8 cellular contexts compared by ENCODE assay signal in the genomic region with DNA sequence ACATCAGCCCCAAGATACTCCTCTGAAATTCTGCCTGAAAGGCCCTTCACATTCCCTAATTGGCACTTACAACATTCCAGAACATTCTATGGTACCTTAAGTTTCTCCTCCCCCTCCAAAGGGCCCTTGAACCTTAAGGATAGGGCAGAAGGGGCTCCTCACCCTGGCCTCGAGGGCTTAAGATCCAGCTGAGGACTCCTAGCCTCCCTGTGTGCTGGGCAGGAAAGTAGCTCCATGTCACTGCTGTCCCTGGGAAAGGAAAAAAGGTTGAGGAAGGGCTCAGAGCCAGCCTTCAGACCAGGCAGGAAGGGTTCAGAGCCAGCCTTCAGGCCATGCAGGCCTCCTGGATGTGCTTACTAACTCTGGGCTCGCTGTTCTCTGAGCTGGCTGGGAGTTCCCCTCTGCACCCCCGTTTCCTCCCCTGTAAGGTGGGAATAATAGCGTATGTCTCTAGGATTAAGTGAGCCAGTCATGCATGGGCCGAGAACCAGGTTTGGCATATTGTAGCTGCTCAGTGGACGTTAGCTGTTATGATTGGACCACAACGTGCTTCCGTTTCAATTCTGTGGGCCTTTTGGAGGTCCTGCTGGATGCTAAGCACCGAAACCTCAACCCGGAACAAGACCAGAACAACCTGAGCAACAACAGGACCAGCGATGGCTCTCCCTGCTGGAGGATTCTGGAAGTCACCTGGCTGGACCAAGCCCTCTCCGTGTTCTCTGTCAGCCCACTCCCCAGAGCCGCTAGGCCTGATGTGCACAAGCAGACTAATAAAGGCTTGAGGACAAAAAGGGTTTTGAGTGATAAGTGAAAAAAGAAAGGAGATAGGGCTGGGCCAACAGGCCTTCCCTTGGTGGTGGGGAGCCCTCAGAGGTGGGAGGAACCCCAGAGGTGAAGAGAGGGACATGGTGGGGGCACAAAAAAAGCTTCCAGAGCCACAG. TPM values are rescaled to one million over a fixed set of nuclear protein-coding genes. Genes with fewer than 3 reads are reported as not detected.
DNase-seq lines count a peak whose midpoint lies in the region; ATAC-seq and TF ChIP-seq lines count a peak whose summit lies in the region.

No MANE protein-coding gene starts in this region.

- no peaks in the 10 kb centered on the region for H3K36me3 ChIP-seq in Karpas-422 (ENCODE audit: insufficient read depth, low read length)

- no peaks in the 10 kb centered on the region for H4K20me1 ChIP-seq in Karpas-422 (ENCODE audit: insufficient read depth, low read depth, low read length)

- peak overlapping the region; percentile 91 for H3K27ac ChIP-seq in Karpas-422 (ENCODE audit: low read length)
- H3K27ac ChIP-seq in dorsolateral prefrontal cortex, result peak overlapping the region in 14 of 59 donors; percentile 14 to 96 (median 38)

- H3K27me3 ChIP-seq in Karpas-422 (ENCODE audit: low read length) (no peaks in the 10 kb centered on the region), dorsolateral prefrontal cortex (peaks cover 0 to 30% (median 9%) of the 10 kb centered on the region in 45 donors)

- peaks cover 31% of the 10 kb centered on the region for H3K27me3 Mint-ChIP-seq in activated CD4-positive, alpha-beta T cell treated with anti-CD3 and anti-CD28 coated beads, Interleukin-2, amount 10 ng/mL, durations not matched to agents 24 days and 14 days

- no peak overlapping the region for H3K27ac Mint-ChIP-seq in activated CD4-positive, alpha-beta T cell treated with anti-CD3 and anti-CD28 coated beads, Interleukin-2, amount 10 ng/mL, durations not matched to agents 24 days and 14 days

- H3K9ac ChIP-seq in Karpas-422 (ENCODE audit: low read length), result peak overlapping the region; percentile 86

- peak overlapping the region; percentile 22; the same call in 1 of the 2 replicates for H2AFZ ChIP-seq in Karpas-422 (ENCODE audit: low read length)

- no peaks in the 10 kb centered on the region for H3K79me2 ChIP-seq in Karpas-422 (ENCODE audit: low read length)

- ATAC-seq in GM21786 (IDR thresholded peaks at IDR 0.05; ENCODE audit: unreplicated experiment), result peak; percentile 39

- H3K4me3 ChIP-seq in Karpas-422 (ENCODE audit: low read length) (peak overlapping the region; percentile 76), fibroblast of pulmonary artery (replicated peaks; ENCODE audit: low read depth, low read length) (no peak overlapping the region), dorsolateral prefrontal cortex (peak overlapping the region in 5 of 59 donors; percentile 50 to 68 (median 57))

- peaks cover 13% of the 10 kb centered on the region for H3K4me1 Mint-ChIP-seq in activated CD4-positive, alpha-beta T cell treated with anti-CD3 and anti-CD28 coated beads, Interleukin-2, amount 10 ng/mL, durations not matched to agents 24 days and 14 days

- H3K4me2 ChIP-seq in Karpas-422 (ENCODE audit: low read depth, low read length, poor library complexity, severe bottlenecking), result peak overlapping the region; percentile 95

- H3K9me2 ChIP-seq in Karpas-422 (replicated peaks; ENCODE audit: insufficient read depth, low read length), result no peaks in the 10 kb centered on the region

- H3K36me3 Mint-ChIP-seq in activated CD4-positive, alpha-beta T cell treated with anti-CD3 and anti-CD28 coated beads, Interleukin-2, amount 10 ng/mL, durations not matched to agents 24 days and 14 days (ENCODE audit: low read depth), result no peaks in the 10 kb centered on the region

- no peaks in the 10 kb centered on the region for H3K9me3 Mint-ChIP-seq in activated CD4-positive, alpha-beta T cell treated with anti-CD3 and anti-CD28 coated beads, Interleukin-2, amount 10 ng/mL, durations not matched to agents 24 days and 14 days

- DNase-seq in activated CD4-positive, alpha-beta T cell treated with anti-CD3 and anti-CD28 coated beads, Interleukin-2, amount 10 ng/mL, durations not matched to agents 24 days and 14 days, result no peak
- no peak for DNase-seq in activated CD4-positive, alpha-beta T cell treated with anti-CD3 and anti-CD28 coated beads for 4 hours
- DNase-seq in Karpas-422, result peak; percentile 94
- no peak for DNase-seq in fibroblast of pulmonary artery (ENCODE audit: low read depth)
- no peak for DNase-seq in NCI-H446 (lab: John Stamatoyannopoulos, UW)
- DNase-seq in globus pallidus (ENCODE audit: low spot score), result no peak
- no peak for DNase-seq in dorsolateral prefrontal cortex

- no peaks in the 10 kb centered on the region for H3K9me3 ChIP-seq in Karpas-422 (ENCODE audit: low read length)

- H3K4me3 Mint-ChIP-seq in activated CD4-positive, alpha-beta T cell treated with anti-CD3 and anti-CD28 coated beads, Interleukin-2, amount 10 ng/mL, durations not matched to agents 24 days and 14 days, result peak overlapping the region; percentile 32

- intact Hi-C loops in activated CD4-positive, alpha-beta T cell treated with anti-CD3 and anti-CD28 coated beads, Interleukin-2, amount 10 ng/mL, durations not matched to agents 24 days and 14 days (cut with micrococcal nuclease), result no loop called here
- intact Hi-C loops in dorsolateral prefrontal cortex (cut with DNase I), result loop anchor here in 1 of 2 donors (5.0 kb wide), 1 partner anchor 102 kb away; no protein-coding TSS in a partner anchor

- H3K4me1 ChIP-seq in Karpas-422 (ENCODE audit: low read length), result peaks cover 34% of the 10 kb centered on the region

- TF ChIP-seq CTCF in fibroblast of pulmonary artery (IDR thresholded peaks at IDR 0.05; ENCODE audit: low read length, missing control alignments) (peak; percentile 8), dorsolateral prefrontal cortex (IDR thresholded peaks at IDR 0.05 in 54 of 56, conservative IDR thresholded peaks at IDR 0.05 in 2 of 56; ENCODE audit: low read depth in 1 of 56, partially characterized antibody in 56 of 56) (peak in 1 of 56 donors; percentile 6)

RNA-seq across cellular contexts. Expression of a gene that starts 1.0 kb away (rescaled TPM):
- not detected in 2 replicates for total RNA-seq in activated CD4-positive, alpha-beta T cell treated with anti-CD3 and anti-CD28 coated beads, Interleukin-2, amount 10 ng/mL, durations not matched to agents 24 days and 14 days
- 2.8 and 4.7 TPM in 2 replicates for total RNA-seq in Karpas-422 (2014; rRNA removed; shearing (Covaris generic); ENCODE audit: low replicate concordance)
- total RNA-seq in dorsolateral prefrontal cortex, result 10 to 100 TPM in 9 of 120 experiments, 1 to 10 TPM in 111; 2.1 to 13.9 (median 5.9) TPM
